Comparison of ENCODE assay signal across 20 cellular contexts in genomic region chr11:114384487-114384886, GRCh38. TPM values are rescaled to one million over a fixed set of nuclear protein-coding genes. Genes with fewer than 3 reads are reported as not detected.
A peak's percentile ranks its signal among the peaks of the same experiment; 100 is the strongest.
DNase-seq lines count a peak whose midpoint lies in the region; ATAC-seq, FAIRE-seq and TF ChIP-seq lines count a peak whose summit lies in the region.
"Had no signal": no experiment of that assay in that cellular context is flagged by ENCODE, and none has a peak within 500 bp of the region (broad histone marks: within the 10 kb centered on the region; RNA-seq: fewer than 3 reads in every experiment).

No MANE protein-coding gene starts in this region.

- H3K4me3 ChIP-seq in mucosa of descending colon (no peak overlapping the region), right atrium auricular region (no peak overlapping the region)
- H3K4me3 ChIP-seq: Peyer's patch had no signal

- no peak for DNase-seq in activated naive CD8-positive, alpha-beta T cell treated with anti-CD3 and anti-CD28 coated beads, Interleukin-2, amount 50 U/mL, for 24 hours
- no peak for DNase-seq in activated naive CD8-positive, alpha-beta T cell treated with anti-CD3 and anti-CD28 coated beads for 36 hours
- DNase-seq in M059J (ENCODE audit: low read depth), result peak; percentile 81
- peak; percentile 72 for DNase-seq in RCC 7860 (ENCODE audit: low spot score)
- DNase-seq in mucosa of descending colon, result no peak
- no peak for DNase-seq in right atrium auricular region (ENCODE audit: low spot score)
- DNase-seq: DMS 273 treated with DMSO at 0.1 percent for 48 hours, NCI-H1092, NCI-H2081 treated with DMSO at 0.1 percent for 48 hours, NCI-H510A, NCI-H774, Peyer's patch, SHP77, SK-N-SH had no signal

- no peak overlapping the region for H3K4me3 Mint-ChIP-seq in activated naive CD8-positive, alpha-beta T cell treated with anti-CD3 and anti-CD28 coated beads, Interleukin-2, amount 50 U/mL, for 24 hours
- no peak overlapping the region for H3K4me3 Mint-ChIP-seq in activated naive CD8-positive, alpha-beta T cell treated with anti-CD3 and anti-CD28 coated beads for 36 hours
- H3K4me3 Mint-ChIP-seq: IgD-negative memory B cell had no signal

- H3K4me1 Mint-ChIP-seq in activated naive CD8-positive, alpha-beta T cell treated with anti-CD3 and anti-CD28 coated beads, Interleukin-2, amount 50 U/mL, for 24 hours, result peaks cover 3% of the 10 kb centered on the region
- H3K4me1 Mint-ChIP-seq in activated naive CD8-positive, alpha-beta T cell treated with anti-CD3 and anti-CD28 coated beads for 36 hours, result no peaks in the 10 kb centered on the region

- no peaks in the 10 kb centered on the region for H3K9me3 Mint-ChIP-seq in activated naive CD8-positive, alpha-beta T cell treated with anti-CD3 and anti-CD28 coated beads, Interleukin-2, amount 50 U/mL, for 24 hours
- H3K9me3 Mint-ChIP-seq in activated naive CD8-positive, alpha-beta T cell treated with anti-CD3 and anti-CD28 coated beads for 36 hours, result no peaks in the 10 kb centered on the region

- H3K27me3 Mint-ChIP-seq in activated naive CD8-positive, alpha-beta T cell treated with anti-CD3 and anti-CD28 coated beads, Interleukin-2, amount 50 U/mL, for 24 hours, result peaks cover 7% of the 10 kb centered on the region
- H3K27me3 Mint-ChIP-seq in activated naive CD8-positive, alpha-beta T cell treated with anti-CD3 and anti-CD28 coated beads for 36 hours, result peaks cover 3% of the 10 kb centered on the region

- TF ChIP-seq CTCF in mucosa of descending colon (IDR thresholded peaks at IDR 0.05) (no peak), right atrium auricular region (IDR thresholded peaks at IDR 0.05) (no peak)

- no peak overlapping the region for H3K27ac ChIP-seq in right atrium auricular region
- H3K27ac ChIP-seq: C4-2B, Peyer's patch had no signal

- H3K27ac Mint-ChIP-seq in activated naive CD8-positive, alpha-beta T cell treated with anti-CD3 and anti-CD28 coated beads, Interleukin-2, amount 50 U/mL, for 24 hours, result no peak overlapping the region
- no peak overlapping the region for H3K27ac Mint-ChIP-seq in activated naive CD8-positive, alpha-beta T cell treated with anti-CD3 and anti-CD28 coated beads for 36 hours
- H3K27ac Mint-ChIP-seq: IgD-negative memory B cell had no signal

- FAIRE-seq in RCC 7860 (lab: Jason Lieb, UNC), result peak; percentile 57
- FAIRE-seq: H1, HTR-8/SVneo had no signal

- H3K36me3 ChIP-seq in mucosa of descending colon (ENCODE audit: low read depth) (no peaks in the 10 kb centered on the region), right atrium auricular region (no peaks in the 10 kb centered on the region)
- H3K36me3 ChIP-seq: Peyer's patch had no signal

- H3K9me3 ChIP-seq in mucosa of descending colon (no peaks in the 10 kb centered on the region), right atrium auricular region (no peaks in the 10 kb centered on the region)
- H3K9me3 ChIP-seq: Peyer's patch, SK-N-SH had no signal

- H3K27me3 ChIP-seq in right atrium auricular region, result no peaks in the 10 kb centered on the region
- H3K27me3 ChIP-seq: Peyer's patch had no signal

- ATAC-seq in activated naive CD8-positive, alpha-beta T cell treated with anti-CD3 and anti-CD28 coated beads, Interleukin-2, amount 50 U/mL, for 24 hours, result peak; percentile 57
- peak; percentile 87 for ATAC-seq in mucosa of descending colon
- no peak for ATAC-seq in HG02973 (IDR thresholded peaks at IDR 0.05; ENCODE audit: unreplicated experiment)
- ATAC-seq in GM21723 (IDR thresholded peaks at IDR 0.05; ENCODE audit: unreplicated experiment), result no peak

- no peaks in the 10 kb centered on the region for H3K36me3 Mint-ChIP-seq in activated naive CD8-positive, alpha-beta T cell treated with anti-CD3 and anti-CD28 coated beads, Interleukin-2, amount 50 U/mL, for 24 hours (ENCODE audit: low read depth)
- no peaks in the 10 kb centered on the region for H3K36me3 Mint-ChIP-seq in activated naive CD8-positive, alpha-beta T cell treated with anti-CD3 and anti-CD28 coated beads for 36 hours
- H3K36me3 Mint-ChIP-seq: IgD-negative memory B cell had no signal

- intact Hi-C loops in mucosa of descending colon (cut with DNase I, micrococcal nuclease), result no loop called here

- H3K4me1 ChIP-seq in mucosa of descending colon (ENCODE audit: low read depth), result no peaks in the 10 kb centered on the region
- no peaks in the 10 kb centered on the region for H3K4me1 ChIP-seq in right atrium auricular region
- H3K4me1 ChIP-seq: Peyer's patch had no signal

RNA-seq across cellular contexts. Expression of gene C11orf71, which starts 15.8 kb away (rescaled TPM):
- total RNA-seq in activated naive CD8-positive, alpha-beta T cell treated with anti-CD3 and anti-CD28 coated beads for 36 hours, result 1 to 10 TPM; 5.7 to 6.2 TPM
- 0.74 and 1.8 TPM in 2 replicates for total RNA-seq in M059J (2014; rRNA removed; shearing (Covaris generic))
- total RNA-seq in mucosa of descending colon (10 to 100 TPM in 2 of 3 donors, 1 to 10 TPM in 1; 8.6 to 14.0 (median 12.0) TPM), right atrium auricular region (10 to 100 TPM in 1 of 2 donors, 1 to 10 TPM in 1; 6.5 to 10.2 TPM)

RNA-seq across cellular contexts. Expression of gene RBM7, which starts 16.0 kb away (rescaled TPM):
- 10 to 100 TPM; 45.4 to 47.3 TPM for total RNA-seq in activated naive CD8-positive, alpha-beta T cell treated with anti-CD3 and anti-CD28 coated beads for 36 hours
- 35.1 and 52.8 TPM in 2 replicates for total RNA-seq in M059J (2014; rRNA removed; shearing (Covaris generic))
- 10 to 100 TPM; 29.0 to 35.5 (median 33.6) TPM for total RNA-seq in mucosa of descending colon
- total RNA-seq in right atrium auricular region, result 10 to 100 TPM; 12.1 to 13.2 TPM

RNA-seq across cellular contexts. Expression of gene REXO2, which starts 54.8 kb away (rescaled TPM):
- 10 to 100 TPM; 68.9 to 71.7 TPM for total RNA-seq in activated naive CD8-positive, alpha-beta T cell treated with anti-CD3 and anti-CD28 coated beads for 36 hours
- 156 and 169 TPM in 2 replicates for total RNA-seq in M059J (2014; rRNA removed; shearing (Covaris generic))
- 10 to 100 TPM; 38.4 to 92.7 (median 48.2) TPM for total RNA-seq in mucosa of descending colon
- total RNA-seq in right atrium auricular region, result 100 to 1,000 TPM; 129 to 144 TPM

Comparison
In these comparisons a context has a peak if more than half of its experiments do, and no peak if none do; other contexts are left out.
1. ATAC-seq: peak in activated naive CD8-positive, alpha-beta T cell treated with anti-CD3 and anti-CD28 coated beads, Interleukin-2, amount 50 U/mL, for 24 hours (single experiment) and mucosa of descending colon (single experiment); none in HG02973 (single experiment) and GM21723 (single experiment).
2. DNase-seq: peak in M059J (single experiment) and RCC 7860 (single experiment); none in activated naive CD8-positive, alpha-beta T cell treated with anti-CD3 and anti-CD28 coated beads, Interleukin-2, amount 50 U/mL, for 24 hours (single experiment), activated naive CD8-positive, alpha-beta T cell treated with anti-CD3 and anti-CD28 coated beads for 36 hours (single experiment), mucosa of descending colon (0 of 3) and right atrium auricular region (single experiment).